Comparison of ENCODE assay signal across 17 cellular contexts in the genomic region with DNA sequence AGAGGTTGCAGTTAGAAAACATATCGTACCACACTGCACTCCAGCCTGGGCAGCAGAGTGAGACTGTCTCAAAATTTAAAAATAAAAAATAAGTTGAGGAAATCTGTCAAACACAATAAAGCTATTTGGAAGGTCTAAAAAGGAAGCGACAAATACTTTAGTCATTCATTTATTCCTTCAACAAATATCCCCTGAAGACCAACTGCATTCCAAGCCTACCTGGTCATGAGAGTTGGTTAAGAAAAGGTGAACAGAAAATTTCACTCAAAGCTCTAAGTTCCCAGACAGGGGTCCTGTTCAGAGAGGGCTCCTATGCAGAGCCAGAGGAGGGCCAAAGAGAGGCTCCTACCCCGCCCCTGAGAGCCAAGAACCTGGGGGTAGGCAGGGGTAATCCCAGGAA.
"Had no signal": no experiment of that assay in that cellular context is flagged by ENCODE, and none has a peak within 500 bp of the region (broad histone marks: within the 10 kb centered on the region; RNA-seq: fewer than 3 reads in every experiment).

No MANE protein-coding gene starts in this region.

- ATAC-seq: left lung had no signal

- H3K27me3 ChIP-seq: esophagus squamous epithelium, left lung, sigmoid colon, spleen, tibial artery had no signal

- H3K27ac ChIP-seq: esophagus squamous epithelium, left lung, sigmoid colon, spleen, tibial artery had no signal

- H3K4me1 ChIP-seq: esophagus squamous epithelium, left lung, sigmoid colon, spleen, tibial artery had no signal

- H3K9me3 ChIP-seq: esophagus squamous epithelium, left lung, sigmoid colon, spleen, tibial artery had no signal

- H3K4me3 Mint-ChIP-seq: activated B cell treated with CpG ODN at 0.5 μM for 24 hours; activated CD4-positive, alpha-beta memory T cell treated with anti-CD3 and anti-CD28 coated beads for 36 hours; activated naive CD8-positive, alpha-beta T cell treated with anti-CD3 and anti-CD28 coated beads, Interleukin-2, amount 10 ng/mL, durations not matched to agents 7 days and 5 days; nephron progenitor cell; T-helper 2 cell treated with Interferon-gamma antibody and Interleukin-4, amounts not matched to agents 5 μg/mL and 100 μg/mL, for 36 hours had no signal

- H3K27ac Mint-ChIP-seq: activated B cell treated with CpG ODN at 0.5 μM for 24 hours; activated CD4-positive, alpha-beta memory T cell treated with anti-CD3 and anti-CD28 coated beads for 36 hours; activated naive CD8-positive, alpha-beta T cell treated with anti-CD3 and anti-CD28 coated beads, Interleukin-2, amount 10 ng/mL, durations not matched to agents 7 days and 5 days; activated T-helper 2 cell treated with anti-CD3 and anti-CD28 coated beads, Interferon-gamma antibody, Interleukin-2, Interleukin-4, amounts not matched to agents 10 μg/mL and 5 μg/mL and 100 μg/mL, durations not matched to agents 14 hours and 24 hours and 36 hours; nephron progenitor cell; T-helper 2 cell treated with Interferon-gamma antibody and Interleukin-4, amounts not matched to agents 5 μg/mL and 100 μg/mL, for 36 hours had no signal

- H3K4me1 Mint-ChIP-seq: activated B cell treated with CpG ODN at 0.5 μM for 24 hours had no signal

- H3K9me3 Mint-ChIP-seq: activated B cell treated with CpG ODN at 0.5 μM for 24 hours; activated CD4-positive, alpha-beta memory T cell treated with anti-CD3 and anti-CD28 coated beads for 36 hours; activated naive CD8-positive, alpha-beta T cell treated with anti-CD3 and anti-CD28 coated beads, Interleukin-2, amount 10 ng/mL, durations not matched to agents 7 days and 5 days; activated T-helper 2 cell treated with anti-CD3 and anti-CD28 coated beads, Interferon-gamma antibody, Interleukin-2, Interleukin-4, amounts not matched to agents 10 μg/mL and 5 μg/mL and 100 μg/mL, durations not matched to agents 14 hours and 24 hours and 36 hours; nephron progenitor cell; T-helper 2 cell treated with Interferon-gamma antibody and Interleukin-4, amounts not matched to agents 5 μg/mL and 100 μg/mL, for 36 hours had no signal

- H3K4me3 ChIP-seq: esophagus squamous epithelium, left lung, sigmoid colon, spleen, tibial artery had no signal

- DNase-seq: activated B cell treated with CpG ODN at 0.5 μM for 24 hours; activated CD4-positive, alpha-beta memory T cell treated with anti-CD3 and anti-CD28 coated beads for 36 hours; activated CD4-positive, alpha-beta T cell treated with anti-CD3 and anti-CD28 coated beads for 4 hours; activated naive CD4-positive, alpha-beta T cell treated with Interleukin-2 at 50 U/mL for 16 hours; activated naive CD8-positive, alpha-beta T cell treated with anti-CD3 and anti-CD28 coated beads, Interleukin-2, amount 10 ng/mL, durations not matched to agents 7 days and 5 days; amygdala; esophagus squamous epithelium; left lung; nephron progenitor cell; nucleus accumbens; sigmoid colon; spleen; stimulated activated CD4-positive, alpha-beta T cell treated with anti-CD3 and anti-CD28 coated beads, Interleukin-4, amount 100 ng/mL, for 4 hours; stimulated activated naive CD4-positive, alpha-beta T cell treated with Interleukin-2 at 50 U/mL for 16 hours had no signal
